27 cellular contexts compared by ENCODE assay signal in genomic region chr3:148344522-148344921, GRCh38.
"Had no signal": no experiment of that assay in that cellular context is flagged by ENCODE, and none has a peak within 500 bp of the region (broad histone marks: within the 10 kb centered on the region; RNA-seq: fewer than 3 reads in every experiment).

No MANE protein-coding gene starts in this region.

- H3K27me3 ChIP-seq: gastroesophageal sphincter, heart left ventricle, hepatocyte, left lung, neutrophil, stomach, thyroid gland, vagina had no signal

- H3K27me3 Mint-ChIP-seq: naive B cell; natural killer cell treated with Interleukin-12 subunit alpha and Interleukin-12 subunit beta and Interleukin-15 and Interleukin-18, amount 100 ng/mL, for 72 hours; progenitor cell of endocrine pancreas had no signal

- H3K27ac ChIP-seq: gastroesophageal sphincter, heart left ventricle, hepatocyte, left lung, neutrophil, parathyroid adenoma, stomach, thyroid gland, vagina had no signal

- H3K36me3 ChIP-seq: gastroesophageal sphincter, heart left ventricle, left lung, neutrophil, stomach, thyroid gland, vagina had no signal

- FAIRE-seq: islet of Langerhans had no signal

- H3K4me3 Mint-ChIP-seq: mesothelial cell of epicardium; naive B cell; natural killer cell treated with Interleukin-12 subunit alpha and Interleukin-12 subunit beta and Interleukin-15 and Interleukin-18, amount 100 ng/mL, for 72 hours; neural crest cell; stimulated activated effector memory CD8-positive, alpha-beta T cell treated with anti-CD3 and anti-CD28 coated beads, Interleukin-12 subunit alpha, Interleukin-12 subunit beta, amount 100 ng/mL, for 72 hours had no signal

- H3K9ac ChIP-seq: parathyroid adenoma had no signal

- DNase-seq: cortex of kidney; foreskin fibroblast; heart left ventricle; left cardiac atrium; left lung; mesenchymal stem cell; mucosa of descending colon; naive B cell; stimulated activated CD4-positive, alpha-beta T cell treated with anti-CD3 and anti-CD28 coated beads, Interleukin-2, amount 100 ng/mL, for 24 hours; stimulated activated CD4-positive, alpha-beta T cell treated with anti-CD3 and anti-CD28 coated beads, Interleukin-4, amount 100 ng/mL, for 24 hours; stimulated activated naive CD4-positive, alpha-beta T cell treated with Interleukin-2 at 50 U/mL for 16 hours; stomach; thyroid gland; trophoblast cell had no signal

- H3K9me3 ChIP-seq: left lung, mucosa of descending colon, neutrophil, thyroid gland, vagina had no signal

- H3K27ac Mint-ChIP-seq: mesothelial cell of epicardium; naive B cell; natural killer cell treated with Interleukin-12 subunit alpha and Interleukin-12 subunit beta and Interleukin-15 and Interleukin-18, amount 100 ng/mL, for 72 hours; progenitor cell of endocrine pancreas; stimulated activated effector memory CD8-positive, alpha-beta T cell treated with anti-CD3 and anti-CD28 coated beads, Interleukin-12 subunit alpha, Interleukin-12 subunit beta, amount 100 ng/mL, for 72 hours had no signal

- ATAC-seq: esophagus mucosa; gastroesophageal sphincter; heart left ventricle; left cardiac atrium; left lung; mucosa of descending colon; natural killer cell treated with Interleukin-12 subunit alpha and Interleukin-12 subunit beta and Interleukin-15 and Interleukin-18, amount 100 ng/mL, for 72 hours; sciatic nerve; stimulated activated effector memory CD8-positive, alpha-beta T cell treated with anti-CD3 and anti-CD28 coated beads, Interleukin-12 subunit alpha, Interleukin-12 subunit beta, amount 100 ng/mL, for 72 hours had no signal

- H3K4me1 Mint-ChIP-seq: mesothelial cell of epicardium; naive B cell; neural crest cell; stimulated activated effector memory CD8-positive, alpha-beta T cell treated with anti-CD3 and anti-CD28 coated beads, Interleukin-12 subunit alpha, Interleukin-12 subunit beta, amount 100 ng/mL, for 72 hours had no signal

- H3K4me3 ChIP-seq: gastroesophageal sphincter, heart left ventricle, hepatocyte, left lung, mucosa of descending colon, stomach, thyroid gland, vagina had no signal

- H3K4me2 ChIP-seq: hepatocyte had no signal

- H3K4me1 ChIP-seq: gastroesophageal sphincter, heart left ventricle, left lung, parathyroid adenoma, stomach, thyroid gland, vagina had no signal

- H3K79me2 ChIP-seq: hepatocyte, parathyroid adenoma had no signal

- H2AFZ ChIP-seq: hepatocyte, parathyroid adenoma had no signal

- H3K36me3 Mint-ChIP-seq: mesothelial cell of epicardium; naive B cell; natural killer cell treated with Interleukin-12 subunit alpha and Interleukin-12 subunit beta and Interleukin-15 and Interleukin-18, amount 100 ng/mL, for 72 hours; stimulated activated effector memory CD8-positive, alpha-beta T cell treated with anti-CD3 and anti-CD28 coated beads, Interleukin-12 subunit alpha, Interleukin-12 subunit beta, amount 100 ng/mL, for 72 hours had no signal
